29 cellular contexts compared by ENCODE assay signal in the genomic region with DNA sequence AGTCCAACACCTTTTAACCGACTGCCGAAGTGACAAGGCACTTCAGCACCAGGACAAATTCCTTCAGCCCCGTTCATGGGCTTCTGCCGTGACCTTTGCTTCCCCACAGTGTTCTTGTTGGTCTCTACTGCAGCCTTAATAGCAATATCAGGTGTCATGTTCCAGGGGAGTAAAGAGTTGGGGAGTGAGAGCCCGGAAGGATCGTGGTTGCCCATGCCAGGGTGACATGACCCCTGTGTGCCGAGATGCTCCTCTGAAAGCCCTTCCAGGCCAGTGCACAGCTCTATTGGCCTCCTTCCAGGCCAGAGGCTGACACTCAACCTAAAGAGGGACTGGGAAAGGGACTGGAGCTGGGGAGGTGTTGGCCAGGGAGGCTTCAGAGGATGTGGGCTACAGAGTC.
"Had no signal": no experiment of that assay in that cellular context is flagged by ENCODE, and none has a peak within 500 bp of the region (broad histone marks: within the 10 kb centered on the region; RNA-seq: fewer than 3 reads in every experiment).

No MANE protein-coding gene starts in this region.

- H3K4me3 ChIP-seq: ascending aorta, body of pancreas, K562, Peyer's patch had no signal

- H3K4me1 ChIP-seq: ascending aorta, body of pancreas, Peyer's patch had no signal

- DNase-seq: activated B cell treated with CpG ODN at 0.5 μM for 24 hours; activated CD4-positive, alpha-beta T cell treated with anti-CD3 and anti-CD28 coated beads for 1 hour; activated CD4-positive, alpha-beta T cell treated with anti-CD3 and anti-CD28 coated beads, Interleukin-2, amount 10 ng/mL, durations not matched to agents 24 days and 14 days; activated CD4-positive, alpha-beta T cell treated with anti-CD3 and anti-CD28 coated beads, Interleukin-2, amount 50 U/mL, for 48 hours; activated CD8-positive, alpha-beta memory T cell treated with anti-CD3 and anti-CD28 coated beads for 24 hours; activated effector memory CD4-positive, alpha-beta T cell treated with anti-CD3 and anti-CD28 coated beads, Interleukin-2, amount 50 U/mL, for 16 hours; activated naive CD4-positive, alpha-beta T cell treated with Interleukin-2 at 50 U/mL for 16 hours; activated naive CD8-positive, alpha-beta T cell treated with anti-CD3 and anti-CD28 coated beads, Interleukin-2, amount 50 U/mL, for 24 hours; activated T-cell treated with anti-CD3 and anti-CD28 coated beads, Interleukin-2, amount 50 U/mL, for 4 hours; amniotic stem cell; body of pancreas; Karpas-422; MM.1S; NCI-H146; NCI-H187 treated with DMSO at 0.1 percent for 48 hours; NCI-H2171; NCI-H2227 treated with DMSO at 0.1 percent for 48 hours; NCI-H446 treated with DMSO at 0.1 percent for 48 hours; NCI-H524 treated with DMSO at 0.1 percent for 48 hours; NCI-H774; NK-92 treated with Interleukin-12 subunit alpha and Interleukin-12 subunit beta, amount 100 ng/mL, for 24 hours; Peyer's patch; SHP77 treated with DMSO at 0.1 percent for 48 hours; T-helper 17 cell; T-helper 9 cell had no signal

- ATAC-seq: activated naive CD4-positive, alpha-beta T cell treated with anti-CD3 and anti-CD28 coated beads, Interleukin-2, amount 50 U/mL, for 72 hours; activated naive CD8-positive, alpha-beta T cell treated with anti-CD3 and anti-CD28 coated beads, Interleukin-2, amount 50 U/mL, for 24 hours; activated T-cell treated with anti-CD3 and anti-CD28 coated beads, Interleukin-2, amount 50 U/mL, for 4 hours; body of pancreas; K562; T-helper 17 cell had no signal

- H3K27ac ChIP-seq: ascending aorta, body of pancreas, Peyer's patch, RWPE1 had no signal

- H3K27me3 ChIP-seq: ascending aorta, body of pancreas, Peyer's patch had no signal

- H3K9me3 ChIP-seq: ascending aorta, body of pancreas, Peyer's patch had no signal

- H3K36me3 ChIP-seq: ascending aorta, Peyer's patch had no signal
